In genomic region chr14:36069535-36069900, GRCh38 we compare ENCODE assay signal across 9 cellular contexts.
DNase-seq lines count a peak whose midpoint lies in the region; ATAC-seq, FAIRE-seq and TF ChIP-seq lines count a peak whose summit lies in the region.
"Had no signal": no experiment of that assay in that cellular context is flagged by ENCODE, and none has a peak within 500 bp of the region (broad histone marks: within the 10 kb centered on the region; RNA-seq: fewer than 3 reads in every experiment).

No MANE protein-coding gene starts in this region.

- no peaks in the 10 kb centered on the region for H3K79me2 ChIP-seq in keratinocyte (ENCODE audit: control insufficient read depth, insufficient read depth, low read length)

- no peaks in the 10 kb centered on the region for H3K27me3 ChIP-seq in keratinocyte (ENCODE audit: control insufficient read depth, extremely low read depth, insufficient read depth, low read length)

- dilution Hi-C loops in keratinocyte (cut with MboI; ENCODE audit: extremely low pct_ligation_motif_present, low sequenced_read_pairs) = no loop called here

- peak; percentile 51 for FAIRE-seq in keratinocyte (lab: Jason Lieb, UNC)
- FAIRE-seq: TTC549 had no signal

- no peaks in the 10 kb centered on the region for H3K9me3 ChIP-seq in keratinocyte (ENCODE audit: control insufficient read depth, low read depth, low read length)

- peak overlapping the region in 2 of 3 experiments; percentile 8 to 43 for H3K4me3 ChIP-seq in keratinocyte (ENCODE audit: control insufficient read depth in 2 of 3, extremely low read depth in 1 of 3, insufficient read depth in 2 of 3, low read depth in 1 of 3, low read length in 3 of 3)

- H3K4me1 ChIP-seq in keratinocyte (ENCODE audit: control insufficient read depth, extremely low read depth, insufficient read depth, low read length) = peaks cover 35% of the 10 kb centered on the region

- no peaks in the 10 kb centered on the region for H3K36me3 ChIP-seq in keratinocyte (ENCODE audit: control insufficient read depth in 2 of 2, extremely low read depth in 1 of 2, insufficient read depth in 2 of 2, low read length in 2 of 2)

- peak overlapping the region; percentile 24 for H3K9ac ChIP-seq in keratinocyte (ENCODE audit: control insufficient read depth, extremely low read depth, insufficient read depth, low read length)

- peak overlapping the region; percentile 81 for H3K4me2 ChIP-seq in keratinocyte (ENCODE audit: control insufficient read depth, extremely low read depth, insufficient read depth, low read depth, low read length)

- no peaks in the 10 kb centered on the region for H3K9me1 ChIP-seq in keratinocyte (ENCODE audit: control insufficient read depth, extremely low read depth, insufficient read depth, low read length)

- DNase-seq in DMS 273 treated with DMSO at 0.1 percent for 48 hours (lab: John Stamatoyannopoulos, UW) (peak; percentile 4), HPDE6-E6E7 (ENCODE audit: extremely low spot score) (peak; percentile 55), NCI-H774 (lab: John Stamatoyannopoulos, UW) (peak; percentile 59), astrocyte of the hippocampus (ENCODE audit: low read depth, low spot score) (peak; percentile 88), keratinocyte (ENCODE audit: low read depth, low spot score) (peak; percentile 45), substantia nigra (lab: John Stamatoyannopoulos, UW) (peak in 32 of 49 donors; percentile 1 to 62 (median 26)), hepatic stellate cell (ENCODE audit: low spot score) (no peak)

- H3K27ac ChIP-seq in keratinocyte (ENCODE audit: control insufficient read depth, insufficient read depth, low read length) (peak overlapping the region; percentile 78), substantia nigra (ENCODE audit: low read depth, low read length, poor library complexity, severe bottlenecking) (no peak overlapping the region)

- peak overlapping the region; percentile 27 for H2AFZ ChIP-seq in keratinocyte (ENCODE audit: control insufficient read depth, low read length)

- H4K20me1 ChIP-seq in keratinocyte (ENCODE audit: control insufficient read depth, extremely low read depth, insufficient read depth, low read length) = no peaks in the 10 kb centered on the region

- ATAC-seq in GM19452 (IDR thresholded peaks at IDR 0.05; ENCODE audit: unreplicated experiment) = peak; percentile 60

- peak; percentile 74 to 83 (median 83) for TF ChIP-seq CTCF in keratinocyte (optimal IDR thresholded peaks at IDR 0.05 in 1 of 3, IDR thresholded peaks at IDR 0.05 in 1 of 3, conservative IDR thresholded peaks at IDR 0.05 in 1 of 3; ENCODE audit: extremely low read depth in 1 of 3, insufficient read depth in 2 of 3, low read length in 3 of 3)
